Comparison of ENCODE assay signal across 7 cellular contexts in the genomic region with DNA sequence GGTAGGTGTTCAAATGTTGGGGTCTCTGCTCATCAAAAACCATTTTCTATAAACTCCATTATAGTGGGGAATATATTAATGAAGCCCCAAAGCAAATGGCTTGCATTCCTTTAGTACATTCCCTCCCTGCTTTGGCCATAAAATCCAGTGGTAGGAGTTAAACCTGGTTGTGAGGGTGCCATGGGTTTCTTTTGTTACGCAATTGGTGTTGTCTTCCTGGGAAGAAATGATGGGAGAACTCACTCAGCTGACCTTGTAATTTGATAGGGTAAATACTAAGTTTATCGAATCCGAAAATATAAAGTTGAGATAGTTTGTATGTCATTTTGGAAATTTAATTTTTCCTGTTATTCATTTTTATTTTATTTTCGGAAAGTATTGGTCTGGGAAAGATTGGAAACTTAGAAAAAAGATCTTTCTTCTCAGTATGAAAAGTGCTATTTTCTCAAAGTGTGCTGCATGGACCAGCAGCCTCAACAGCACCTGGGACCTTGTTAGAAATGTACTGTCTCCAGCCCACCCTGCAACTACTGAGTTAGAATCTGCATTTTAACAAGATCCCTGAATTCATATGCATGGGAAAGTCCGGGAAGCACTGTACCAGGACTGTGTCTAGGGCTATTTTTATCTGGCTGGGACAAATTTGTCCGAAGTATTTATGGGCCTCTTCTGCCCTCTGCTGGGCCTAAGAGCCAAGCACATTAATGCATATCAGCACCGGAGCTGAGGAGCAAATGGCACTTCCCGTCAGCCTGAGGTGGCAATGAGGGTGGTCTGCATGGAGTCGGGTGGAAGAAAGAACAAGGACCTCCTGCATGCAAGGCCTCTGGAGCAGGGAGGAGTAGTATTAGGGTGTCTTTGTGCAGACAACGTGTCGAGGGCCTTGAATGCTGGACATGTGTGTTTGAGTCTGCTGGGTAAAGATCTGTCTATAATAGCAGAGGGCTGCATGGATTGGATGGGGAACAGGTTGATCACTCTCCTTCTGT.
DNase-seq lines count a peak whose midpoint lies in the region; ATAC-seq and TF ChIP-seq lines count a peak whose summit lies in the region.

No MANE protein-coding gene starts in this region.

- ATAC-seq in GM18498 (IDR thresholded peaks at IDR 0.05; ENCODE audit: unreplicated experiment) (peak; percentile 57), GM19035 (IDR thresholded peaks at IDR 0.05; ENCODE audit: unreplicated experiment) (no peak)

- in situ Hi-C loops in astrocyte of the cerebellum (cut with HindIII; ENCODE audit: low sequenced_read_pairs), result no loop called here

- DNase-seq in NCI-H1105 treated with DMSO at 0.1 percent for 48 hours (lab: John Stamatoyannopoulos, UW) (peak; percentile 77), T-helper 22 cell (ENCODE audit: low read depth) (peak; percentile 15), astrocyte of the cerebellum (ENCODE audit: low read depth) (peak; percentile 58), hypothalamus (lab: John Stamatoyannopoulos, UW) (peak in 47 of 51 donors; percentile 4 to 76 (median 39)), skeletal muscle cell (ENCODE audit: low read depth) (peak; percentile 16)

- H3K4me3 ChIP-seq in astrocyte of the cerebellum (ENCODE audit: low read depth, low read length) (no peak overlapping the region), skeletal muscle cell (ENCODE audit: low read depth, low read length) (no peak overlapping the region)

- TF ChIP-seq CTCF in astrocyte of the cerebellum (IDR thresholded peaks at IDR 0.05; ENCODE audit: low read depth, low read length, missing control alignments), result peak; percentile 77

Comparison
In these comparisons a context has a peak if more than half of its experiments do, and no peak if none do; other contexts are left out.
1. DNase-seq: peak in every context shown above with its lines; median percentile 77 in NCI-H1105 treated with DMSO at 0.1 percent for 48 hours; 58 in astrocyte of the cerebellum; 39 in hypothalamus; 16 in skeletal muscle cell; 15 in T-helper 22 cell.